Comparison of ENCODE assay signal across 10 cellular contexts in the genomic region with DNA sequence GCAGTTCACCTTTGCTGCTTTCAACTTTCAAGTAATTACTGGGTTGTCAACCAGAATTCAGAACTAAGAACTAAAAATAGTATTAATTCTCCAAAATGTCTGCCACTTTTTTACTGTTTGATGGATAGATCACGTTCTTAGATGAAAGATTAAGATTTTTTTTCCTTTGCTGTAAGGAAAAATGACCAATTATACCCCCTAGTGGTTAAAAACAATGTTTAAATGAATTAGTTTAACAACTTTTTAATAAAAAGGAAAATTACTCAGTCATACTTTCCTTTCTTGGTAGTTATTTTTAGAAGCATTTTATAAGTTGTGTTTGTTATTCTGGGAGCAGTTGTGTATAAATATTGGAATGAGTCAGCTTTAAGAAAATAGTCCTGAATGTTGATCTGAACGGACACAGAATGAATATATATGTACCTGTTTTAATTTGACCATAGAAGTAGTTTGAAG. TPM values are rescaled to one million over a fixed set of nuclear protein-coding genes. Genes with fewer than 3 reads are reported as not detected.
DNase-seq lines count a peak whose midpoint lies in the region; ATAC-seq, FAIRE-seq and TF ChIP-seq lines count a peak whose summit lies in the region.
"Had no signal": no experiment of that assay in that cellular context is flagged by ENCODE, and none has a peak within 500 bp of the region (broad histone marks: within the 10 kb centered on the region; RNA-seq: fewer than 3 reads in every experiment).

No MANE protein-coding gene starts in this region.

- 19 to 23% methylated on average over 2 of the region's 2 CpGs for WGBS in pancreas, 2 donors
- 30 to 39% methylated on average over 2 of the region's 2 CpGs for WGBS in sigmoid colon, 2 donors

- peaks cover 42% of the 10 kb centered on the region for H3K36me3 Mint-ChIP-seq in activated CD4-positive, alpha-beta T cell treated with anti-CD3 and anti-CD28 coated beads, Interleukin-2, amount 10 ng/mL, durations not matched to agents 24 days and 14 days (ENCODE audit: low read depth)

- H3K27ac ChIP-seq in DOHH2 (ENCODE audit: low read depth, low read length): no peak overlapping the region; the same call in 1 of the 2 replicates
- no peak overlapping the region for H3K27ac ChIP-seq in colonic mucosa
- no peak overlapping the region for H3K27ac ChIP-seq in pancreas
- no peak overlapping the region for H3K27ac ChIP-seq in sigmoid colon

- H3K9me3 ChIP-seq in DOHH2 (ENCODE audit: control insufficient read depth, insufficient read depth, low read length) (peaks cover 19% of the 10 kb centered on the region), colonic mucosa (no peaks in the 10 kb centered on the region), pancreas (no peaks in the 10 kb centered on the region), sigmoid colon (no peaks in the 10 kb centered on the region)

- DNase-seq in MV-4-11 (lab: John Stamatoyannopoulos, UW): peak; percentile 23
- DNase-seq in colonic mucosa: no peak
- no peak for DNase-seq in pancreas
- DNase-seq in activated CD4-positive, alpha-beta T cell treated with anti-CD3 and anti-CD28 coated beads, Interleukin-2, amount 10 ng/mL, durations not matched to agents 24 days and 14 days: no peak
- DNase-seq in sigmoid colon: no peak
- no peak for DNase-seq in cardiac septum (ENCODE audit: low spot score)
- DNase-seq: effector CD4-positive, alpha-beta T cell; Right ventricle myocardium superior had no signal

- FAIRE-seq in pancreas (lab: Jason Lieb, UNC): peak; percentile 54

- intact Hi-C loops in colonic mucosa (cut with DNase I): no loop called here
- intact Hi-C loops in pancreas (cut with DNase I): no loop called here
- intact Hi-C loops in activated CD4-positive, alpha-beta T cell treated with anti-CD3 and anti-CD28 coated beads, Interleukin-2, amount 10 ng/mL, durations not matched to agents 24 days and 14 days (cut with micrococcal nuclease): loop anchor here (1.0 kb wide), 1 partner anchor 64 kb away; no protein-coding TSS in a partner anchor
- intact Hi-C loops in sigmoid colon (cut with DNase I): no loop called here
- intact Hi-C loops in cardiac septum (cut with DNase I): no loop called here

- H3K27me3 ChIP-seq in DOHH2 (ENCODE audit: control insufficient read depth, low read length) (no peaks in the 10 kb centered on the region), colonic mucosa (no peaks in the 10 kb centered on the region), pancreas (no peaks in the 10 kb centered on the region), sigmoid colon (no peaks in the 10 kb centered on the region)

- H3K4me1 ChIP-seq in DOHH2 (ENCODE audit: control insufficient read depth, low read length) (peaks cover 56% of the 10 kb centered on the region), colonic mucosa (peaks cover 11% of the 10 kb centered on the region), pancreas (peaks cover 20 to 52% (median 25%) of the 10 kb centered on the region in 3 donors), sigmoid colon (peaks cover 0 to 48% (median 37%) of the 10 kb centered on the region in 4 donors)

- no peak overlapping the region for H3K4me3 Mint-ChIP-seq in activated CD4-positive, alpha-beta T cell treated with anti-CD3 and anti-CD28 coated beads, Interleukin-2, amount 10 ng/mL, durations not matched to agents 24 days and 14 days

- no peak for ATAC-seq in pancreas
- no peak for ATAC-seq in GM18867 (IDR thresholded peaks at IDR 0.05; ENCODE audit: unreplicated experiment)

- no peak for TF ChIP-seq POLR2A in sigmoid colon (IDR thresholded peaks at IDR 0.05)

- peaks cover 97% of the 10 kb centered on the region for H3K79me2 ChIP-seq in DOHH2 (ENCODE audit: control insufficient read depth, low read length)

- H4K20me1 ChIP-seq in DOHH2 (ENCODE audit: control insufficient read depth, insufficient read depth, low read depth, low read length): 0 out of 2 replicates have a peak, but pooled peaks cover 8% of the 10 kb centered on the region

- H3K4me2 ChIP-seq in DOHH2 (ENCODE audit: low read length): peak overlapping the region; percentile 81

- no peaks in the 10 kb centered on the region for H3K9me2 ChIP-seq in DOHH2 (replicated peaks; ENCODE audit: control insufficient read depth, low read length)

- peak overlapping the region; percentile 86 for H3K4me3 ChIP-seq in DOHH2 (ENCODE audit: low read length)
- H3K4me3 ChIP-seq in colonic mucosa: no peak overlapping the region
- H3K4me3 ChIP-seq in pancreas: no peak overlapping the region
- no peak overlapping the region for H3K4me3 ChIP-seq in sigmoid colon

- H3F3A ChIP-seq in DOHH2 (ENCODE audit: control insufficient read depth, insufficient read depth): peaks cover 19% of the 10 kb centered on the region

- peaks cover 50% of the 10 kb centered on the region for H3K4me1 Mint-ChIP-seq in activated CD4-positive, alpha-beta T cell treated with anti-CD3 and anti-CD28 coated beads, Interleukin-2, amount 10 ng/mL, durations not matched to agents 24 days and 14 days

- no peaks in the 10 kb centered on the region for H3K27me3 Mint-ChIP-seq in activated CD4-positive, alpha-beta T cell treated with anti-CD3 and anti-CD28 coated beads, Interleukin-2, amount 10 ng/mL, durations not matched to agents 24 days and 14 days

- peak; percentile 60 for TF ChIP-seq CTCF in DOHH2 (IDR thresholded peaks at IDR 0.05; ENCODE audit: low read depth, low read length, poor library complexity, severe bottlenecking)
- peak; percentile 23 for TF ChIP-seq CTCF in colonic mucosa (IDR thresholded peaks at IDR 0.05)
- TF ChIP-seq CTCF in pancreas (IDR thresholded peaks at IDR 0.05): peak in 1 of 4 donors; percentile 12
- peak in 1 of 4 experiments; percentile 7 for TF ChIP-seq CTCF in sigmoid colon (IDR thresholded peaks at IDR 0.05)

- H3K9me3 Mint-ChIP-seq in activated CD4-positive, alpha-beta T cell treated with anti-CD3 and anti-CD28 coated beads, Interleukin-2, amount 10 ng/mL, durations not matched to agents 24 days and 14 days: no peaks in the 10 kb centered on the region

- peaks cover 54% of the 10 kb centered on the region for H3K36me3 ChIP-seq in DOHH2 (ENCODE audit: control insufficient read depth, low read length)
- H3K36me3 ChIP-seq in colonic mucosa: no peaks in the 10 kb centered on the region
- no peaks in the 10 kb centered on the region for H3K36me3 ChIP-seq in pancreas
- H3K36me3 ChIP-seq in sigmoid colon: peaks cover 0 to 9% (median 2%) of the 10 kb centered on the region in 4 donors

- no peak overlapping the region for H3K9ac ChIP-seq in colonic mucosa (ENCODE audit: low read depth in 2 of 2, low read length in 2 of 2)

- no peak overlapping the region for H3K27ac Mint-ChIP-seq in activated CD4-positive, alpha-beta T cell treated with anti-CD3 and anti-CD28 coated beads, Interleukin-2, amount 10 ng/mL, durations not matched to agents 24 days and 14 days

- TF ChIP-seq EP300 in sigmoid colon (IDR thresholded peaks at IDR 0.05): no peak

RNA-seq across cellular contexts. Expression of gene TM9SF2, which starts 4.6 kb away (rescaled TPM):
- total RNA-seq in colonic mucosa (100 to 1,000 TPM; 205 to 220 TPM), pancreas (10 to 100 TPM; 53.6 to 88.8 (median 67.5) TPM), sigmoid colon (10 to 100 TPM; 60.9 to 75.3 (median 64.5) TPM), cardiac septum (61.8 TPM)
- polyA plus RNA-seq in pancreas (10 to 100 TPM; 22.7 to 57.6 TPM), sigmoid colon (100 to 1,000 TPM in 1 of 3 donors, 10 to 100 TPM in 2; 21.6 to 110 (median 42.1) TPM)
- total RNA-seq in activated CD4-positive, alpha-beta T cell treated with anti-CD3 and anti-CD28 coated beads, Interleukin-2, amount 10 ng/mL, durations not matched to agents 24 days and 14 days: 57.8 and 60.2 TPM in 2 replicates
